In genomic region chr18:2376707-2377106, GRCh38 we compare ENCODE assay signal across 30 cellular contexts.
"Had no signal": no experiment of that assay in that cellular context is flagged by ENCODE, and none has a peak within 500 bp of the region (broad histone marks: within the 10 kb centered on the region; RNA-seq: fewer than 3 reads in every experiment).

No MANE protein-coding gene starts in this region.

- FAIRE-seq: colon, TTC549 had no signal

- H3K4me1 ChIP-seq: adrenal gland, body of pancreas, esophagus muscularis mucosa, foreskin keratinocyte, gastrocnemius medialis, heart left ventricle had no signal

- ATAC-seq: activated CD8-positive, alpha-beta memory T cell treated with anti-CD3 and anti-CD28 coated beads, Interleukin-2, amount 10 ng/mL, durations not matched to agents 7 days and 5 days; activated CD8-positive, alpha-beta T cell treated with anti-CD3 and anti-CD28 coated beads, Interleukin-2, amount 10 ng/mL, durations not matched to agents 7 days and 5 days; activated naive CD8-positive, alpha-beta T cell treated with anti-CD3 and anti-CD28 coated beads, Interleukin-2, amount 50 U/mL, for 24 hours; body of pancreas; foreskin keratinocyte; gastrocnemius medialis; heart left ventricle; WTC11 had no signal

- H3K36me3 ChIP-seq: adrenal gland, esophagus muscularis mucosa, gastrocnemius medialis, heart left ventricle had no signal

- H3K9me3 ChIP-seq: adrenal gland, body of pancreas, esophagus muscularis mucosa, gastrocnemius medialis had no signal

- H3K4me3 ChIP-seq: adrenal gland, body of pancreas, dorsolateral prefrontal cortex, esophagus muscularis mucosa, gastrocnemius medialis, heart left ventricle had no signal

- DNase-seq: activated CD4-positive, alpha-beta memory T cell treated with anti-CD3 and anti-CD28 coated beads for 36 hours; activated CD4-positive, alpha-beta T cell treated with anti-CD3 and anti-CD28 coated beads for 1 hour; activated CD4-positive, alpha-beta T cell treated with anti-CD3 and anti-CD28 coated beads for 48 hours; activated CD8-positive, alpha-beta memory T cell treated with anti-CD3 and anti-CD28 coated beads, Interleukin-2, amount 10 ng/mL, durations not matched to agents 7 days and 5 days; activated CD8-positive, alpha-beta memory T cell treated with anti-CD3 and anti-CD28 coated beads, Interleukin-2, amount 50 U/mL, for 4 hours; activated CD8-positive, alpha-beta T cell treated with anti-CD3 and anti-CD28 coated beads, Interleukin-2, amount 10 ng/mL, durations not matched to agents 7 days and 5 days; activated effector memory CD4-positive, alpha-beta T cell treated with anti-CD3 and anti-CD28 coated beads, Interleukin-2, amount 50 U/mL, for 16 hours; activated naive CD4-positive, alpha-beta T cell treated with anti-CD3 and anti-CD28 coated beads for 36 hours; activated naive CD8-positive, alpha-beta T cell treated with anti-CD3 and anti-CD28 coated beads for 36 hours; activated naive CD8-positive, alpha-beta T cell treated with anti-CD3 and anti-CD28 coated beads, Interleukin-2, amount 50 U/mL, for 24 hours; activated T-cell treated with anti-CD3 and anti-CD28 coated beads, Interleukin-2, amount 50 U/mL, for 1 hour; activated T-cell treated with anti-CD3 and anti-CD28 coated beads, Interleukin-2, amount 50 U/mL, for 48 hours; adrenal gland; amygdala; aorta; body of pancreas; caudate nucleus; dorsolateral prefrontal cortex; effector memory CD4-positive, alpha-beta T cell; endodermal cell; foreskin keratinocyte; gastrocnemius medialis; glutamatergic neuron; heart left ventricle; T-helper 2 cell had no signal

- H3K27ac ChIP-seq: adrenal gland, body of pancreas, dorsolateral prefrontal cortex, esophagus muscularis mucosa, foreskin keratinocyte, gastrocnemius medialis, heart left ventricle, VCaP had no signal

- H3K27me3 ChIP-seq: adrenal gland, body of pancreas, esophagus muscularis mucosa, foreskin keratinocyte, gastrocnemius medialis had no signal
